In genomic region chr2:146721486-146721885, GRCh38 we compare ENCODE assay signal across 26 cellular contexts.
A peak's percentile ranks its signal among the peaks of the same experiment; 100 is the strongest.
DNase-seq lines count a peak whose midpoint lies in the region; ATAC-seq, FAIRE-seq and TF ChIP-seq lines count a peak whose summit lies in the region.
"Had no signal": no experiment of that assay in that cellular context is flagged by ENCODE, and none has a peak within 500 bp of the region (broad histone marks: within the 10 kb centered on the region; RNA-seq: fewer than 3 reads in every experiment).

No MANE protein-coding gene starts in this region.

- H3K4me1 Mint-ChIP-seq in MCF 10A (ENCODE audit: insufficient read depth, unreplicated experiment): no peaks in the 10 kb centered on the region
- no peaks in the 10 kb centered on the region for H3K4me1 Mint-ChIP-seq in endothelial cell (ENCODE audit: unreplicated experiment)
- H3K4me1 Mint-ChIP-seq: activated CD4-positive, alpha-beta T cell treated with anti-CD3 and anti-CD28 coated beads for 36 hours; brain had no signal

- H3K4me3 ChIP-seq in mammary epithelial cell (replicated peaks in 1 of 3; ENCODE audit: insufficient read depth in 1 of 3, low read depth in 2 of 3, low read length in 3 of 3) (no peak overlapping the region), mucosa of descending colon (no peak overlapping the region)
- H3K4me3 ChIP-seq: GM12878, GM23248, testis had no signal

- no peaks in the 10 kb centered on the region for H3K4me1 ChIP-seq in mammary epithelial cell (ENCODE audit: insufficient read depth, low read length)
- H3K4me1 ChIP-seq in mucosa of descending colon (ENCODE audit: low read depth): no peaks in the 10 kb centered on the region
- H3K4me1 ChIP-seq: testis had no signal

- H3K9ac ChIP-seq in mammary epithelial cell (ENCODE audit: insufficient read depth, low read length): no peak overlapping the region
- H3K9ac ChIP-seq: GM23248 had no signal

- H3K36me3 Mint-ChIP-seq in MCF 10A (ENCODE audit: insufficient read depth, unreplicated experiment) (no peaks in the 10 kb centered on the region), endothelial cell (ENCODE audit: low read depth, unreplicated experiment) (peaks cover 10% of the 10 kb centered on the region)
- H3K36me3 Mint-ChIP-seq: brain had no signal

- no peak for FAIRE-seq in GM19239 (lab: Jason Lieb, UNC)
- FAIRE-seq: GM12878 had no signal

- H3K27me3 Mint-ChIP-seq in MCF 10A (ENCODE audit: insufficient read depth, unreplicated experiment) (no peaks in the 10 kb centered on the region), endothelial cell (ENCODE audit: unreplicated experiment) (no peaks in the 10 kb centered on the region)
- H3K27me3 Mint-ChIP-seq: activated CD4-positive, alpha-beta T cell treated with anti-CD3 and anti-CD28 coated beads for 36 hours; activated T-cell treated with anti-CD3 and anti-CD28 coated beads, Interleukin-2, amount 50 U/mL, for 24 hours; brain had no signal

- H3K36me3 ChIP-seq in mammary epithelial cell (ENCODE audit: insufficient read depth, low read length): no peaks in the 10 kb centered on the region
- H3K36me3 ChIP-seq in mucosa of descending colon (ENCODE audit: low read depth): no peaks in the 10 kb centered on the region

- H3K4me2 ChIP-seq in mammary epithelial cell (ENCODE audit: insufficient read depth, low read depth, low read length): no peak overlapping the region

- H4K20me1 ChIP-seq in mammary epithelial cell (ENCODE audit: insufficient read depth, low read length): no peaks in the 10 kb centered on the region

- peak; percentile 25 for ATAC-seq in mucosa of descending colon
- no peak for ATAC-seq in GM21576 (IDR thresholded peaks at IDR 0.05; ENCODE audit: unreplicated experiment)
- ATAC-seq: activated CD4-positive, alpha-beta T cell treated with anti-CD3 and anti-CD28 coated beads for 36 hours; GM12878; sciatic nerve had no signal

- no peaks in the 10 kb centered on the region for H3K27me3 ChIP-seq in mammary epithelial cell (ENCODE audit: insufficient read depth, low read length)
- H3K27me3 ChIP-seq: testis had no signal

- DNase-seq in mammary epithelial cell (peak; percentile 56), MCF 10A (ENCODE audit: unreplicated experiment) (no peak), SHP77 (lab: John Stamatoyannopoulos, UW) (peak; percentile 27 to 39), mucosa of descending colon (peak in 2 of 3 donors; percentile 36 to 62), endothelial cell (ENCODE audit: low spot score) (no peak), NOMO-1 (lab: John Stamatoyannopoulos, UW; ENCODE audit: unreplicated experiment in 2 of 2) (no peak), GM19239 (ENCODE audit: insufficient read length, low spot score) (no peak)
- DNase-seq: activated CD4-positive, alpha-beta T cell treated with anti-CD3 and anti-CD28 coated beads for 36 hours; activated T-cell treated with anti-CD3 and anti-CD28 coated beads, Interleukin-2, amount 50 U/mL, for 24 hours; EL; GM23248; head of caudate nucleus; HFFc6; MV-4-11; NCI-H146; NCI-H345; NCI-H774; posterior cingulate gyrus; stimulated activated naive CD4-positive, alpha-beta T cell; testis had no signal

- TF ChIP-seq CTCF in mammary epithelial cell (conservative IDR thresholded peaks at IDR 0.05 in 1 of 2, IDR thresholded peaks at IDR 0.05 in 1 of 2; ENCODE audit: extremely low read depth in 1 of 2, insufficient read depth in 1 of 2, low read depth in 1 of 2, low read length in 2 of 2) (no peak), MCF 10A (IDR thresholded peaks at IDR 0.05; ENCODE audit: unreplicated experiment) (no peak), mucosa of descending colon (IDR thresholded peaks at IDR 0.05) (no peak), endothelial cell (IDR thresholded peaks at IDR 0.05; ENCODE audit: unreplicated experiment) (no peak)

- H3K9me3 ChIP-seq in mammary epithelial cell (replicated peaks; ENCODE audit: insufficient read depth, low read length) (no peaks in the 10 kb centered on the region), mucosa of descending colon (no peaks in the 10 kb centered on the region)
- H3K9me3 ChIP-seq: testis had no signal

- H2AFZ ChIP-seq in mammary epithelial cell (ENCODE audit: low read depth, low read length): no peak overlapping the region
- H2AFZ ChIP-seq: GM23248 had no signal

- POLR2A ChIA-PET in MCF 10A (lab: Yijun Ruan, JAX): no interaction called here

- no peak overlapping the region for H3K27ac ChIP-seq in mammary epithelial cell (ENCODE audit: insufficient read depth, low read depth, low read length)
- H3K27ac ChIP-seq: 22Rv1, C4-2B, GM23248, testis had no signal

- H3K4me3 Mint-ChIP-seq in MCF 10A (ENCODE audit: unreplicated experiment) (no peak overlapping the region), endothelial cell (ENCODE audit: unreplicated experiment) (no peak overlapping the region)
- H3K4me3 Mint-ChIP-seq: activated CD4-positive, alpha-beta T cell treated with anti-CD3 and anti-CD28 coated beads for 36 hours; activated T-cell treated with anti-CD3 and anti-CD28 coated beads, Interleukin-2, amount 50 U/mL, for 24 hours; brain; HFFc6 had no signal

- dilution Hi-C loops in mammary epithelial cell (cut with HindIII; ENCODE audit: low sequenced_read_pairs): no loop called here

- CTCF ChIA-PET in mammary epithelial cell (lab: Charles Lee; ENCODE audit: low non-redundant PET): no interaction called here
- CTCF ChIA-PET in MCF 10A (lab: Yijun Ruan, JAX): interaction anchor here (0.6 to 0.7 kb wide), 2 partner anchors 8 to 12 kb away, joined by 3 read pairs; no protein-coding TSS in a partner anchor

- BruUV-seq in mammary epithelial cell (replicated peaks; lab: Mats Ljungman, UMichigan) (no TSS peak), MCF 10A (replicated peaks; lab: Mats Ljungman, UMichigan) (no TSS peak)

- intact Hi-C loops in mammary epithelial cell (cut with micrococcal nuclease): no loop called here
- intact Hi-C loops in MCF 10A (cut with micrococcal nuclease): no loop called here
- intact Hi-C loops in mucosa of descending colon (cut with DNase I, micrococcal nuclease): no loop called here

- 67% methylated on average over 4 of the region's 7 CpGs for WGBS in mammary epithelial cell (ENCODE audit: low coverage, missing lambda C conversion rate)

- in situ Hi-C loops in mammary epithelial cell (cut with MboI; ENCODE audit: low sequenced_read_pairs in 2 of 2): no loop called here

- H3K9me3 Mint-ChIP-seq in MCF 10A (ENCODE audit: unreplicated experiment) (no peaks in the 10 kb centered on the region), endothelial cell (ENCODE audit: unreplicated experiment) (peaks cover 11% of the 10 kb centered on the region)

- no peaks in the 10 kb centered on the region for H3K79me2 ChIP-seq in mammary epithelial cell (ENCODE audit: insufficient read depth, low read length)

- H3K27ac Mint-ChIP-seq in MCF 10A (ENCODE audit: low read depth, unreplicated experiment) (no peak overlapping the region), endothelial cell (ENCODE audit: unreplicated experiment) (no peak overlapping the region)
- H3K27ac Mint-ChIP-seq: activated CD4-positive, alpha-beta T cell treated with anti-CD3 and anti-CD28 coated beads for 36 hours; activated T-cell treated with anti-CD3 and anti-CD28 coated beads, Interleukin-2, amount 50 U/mL, for 24 hours; brain; HFFc6 had no signal

Comparison
In these comparisons a context has a peak if more than half of its experiments do, and no peak if none do; other contexts are left out.
1. DNase-seq: peak in mammary epithelial cell (single experiment), SHP77 (2 of 2) and mucosa of descending colon (2 of 3); none in MCF 10A (single experiment), endothelial cell (single experiment), NOMO-1 (0 of 2) and GM19239 (single experiment).